Comparison of ENCODE assay signal across 8 cellular contexts in genomic region chr21:44874240-44874496, GRCh38. TPM values are rescaled to one million over a fixed set of nuclear protein-coding genes. Genes with fewer than 3 reads are reported as not detected.
DNase-seq lines count a peak whose midpoint lies in the region; FAIRE-seq and TF ChIP-seq lines count a peak whose summit lies in the region.

No MANE protein-coding gene starts in this region.

- peak overlapping the region; percentile 85 for H3K4me3 Mint-ChIP-seq in activated T-helper 2 cell treated with anti-CD3 and anti-CD28 coated beads, Interferon-gamma antibody, Interleukin-2, Interleukin-4, amounts not matched to agents 10 μg/mL and 5 μg/mL and 100 μg/mL, durations not matched to agents 14 hours and 24 hours and 36 hours (ENCODE audit: low read depth)

- H3K4me1 ChIP-seq in HEK293 (ENCODE audit: control insufficient read depth, insufficient read depth, low read length), result peaks cover 28% of the 10 kb centered on the region
- H3K4me1 ChIP-seq in kidney (ENCODE audit: control insufficient read depth in 1 of 2, insufficient read depth in 1 of 2, low read depth in 1 of 2, low read length in 2 of 2), result peaks cover 32% of the 10 kb centered on the region in 2 donors
- peaks cover 64% of the 10 kb centered on the region for H3K4me1 ChIP-seq in suprapubic skin

- no peaks in the 10 kb centered on the region; a peak in 1 of 3 replicates for H3K36me3 ChIP-seq in HEK293 (ENCODE audit: control insufficient read depth in 2 of 2, insufficient read depth in 1 of 2, low read length in 2 of 2)
- H3K36me3 ChIP-seq in kidney (ENCODE audit: control insufficient read depth in 1 of 2, insufficient read depth in 2 of 2, low read length in 2 of 2), result no peaks in the 10 kb centered on the region
- no peaks in the 10 kb centered on the region for H3K36me3 ChIP-seq in suprapubic skin

- POLR2A ChIA-PET in AG04449 (lab: Yijun Ruan, JAX), result interaction anchor here (0.7 to 2.0 kb wide), 8 partner anchors 14 to 81 kb away, joined by 3 to 9 read pairs (median 3); partner anchors contain the start of genes SUMO3 and UBE2G2
- POLR2A ChIA-PET in HEK293 (lab: Yijun Ruan, JAX), result interaction anchor here (0.5 to 2.2 kb wide), 26 partner anchors 9 to 535 kb away, joined by 3 to 22 read pairs (median 4); partner anchors contain the start of genes POFUT2, SLX9, SUMO3 and UBE2G2

- DNase-seq in AG04449 (ENCODE audit: low read depth, low spot score), result no peak
- no peak for DNase-seq in activated T-helper 2 cell treated with anti-CD3 and anti-CD28 coated beads, Interferon-gamma antibody, Interleukin-2, Interleukin-4, amounts not matched to agents 10 μg/mL and 5 μg/mL and 100 μg/mL, durations not matched to agents 14 hours and 24 hours and 36 hours (ENCODE audit: low spot score)
- DNase-seq in kidney, result no peak
- no peak for DNase-seq in suprapubic skin (ENCODE audit: low spot score in 2 of 2)
- no peak for DNase-seq in SKM-1 treated with dmso at 0.1 percent for 144 hours (lab: John Stamatoyannopoulos, UW; ENCODE audit: unreplicated experiment)
- no peak for DNase-seq in cerebellum (ENCODE audit: low spot score)
- no peak for DNase-seq in cerebellar nuclear complex (lab: John Stamatoyannopoulos, UW)

- intact Hi-C loops in activated T-helper 2 cell treated with anti-CD3 and anti-CD28 coated beads, Interferon-gamma antibody, Interleukin-2, Interleukin-4, amounts not matched to agents 10 μg/mL and 5 μg/mL and 100 μg/mL, durations not matched to agents 14 hours and 24 hours and 36 hours (cut with micrococcal nuclease), result loop anchor here (1.0 to 5.0 kb wide), 4 partner anchors 53 to 203 kb away; partner anchors contain the start of gene UBE2G2
- intact Hi-C loops in kidney (cut with DNase I), result no loop called here

- CTCF ChIA-PET in AG04449 (lab: Yijun Ruan, JAX), result interaction anchor here (1.0 to 3.3 kb wide), 4 partner anchors 53 to 81 kb away, joined by 3 to 12 read pairs (median 5); no protein-coding TSS in a partner anchor
- CTCF ChIA-PET in HEK293 (lab: Yijun Ruan, JAX), result interaction anchor here (0.5 to 1.0 kb wide), 4 partner anchors 19 to 393 kb away, joined by 3 to 4 read pairs (median 3); no protein-coding TSS in a partner anchor

- FAIRE-seq in kidney (lab: Jason Lieb, UNC), result no peak

- no peak for TF ChIP-seq POLR2A in suprapubic skin (IDR thresholded peaks at IDR 0.05)

- H3K27me3 ChIP-seq in suprapubic skin, result no peaks in the 10 kb centered on the region

- peaks cover 2% of the 10 kb centered on the region for H3K36me3 Mint-ChIP-seq in activated T-helper 2 cell treated with anti-CD3 and anti-CD28 coated beads, Interferon-gamma antibody, Interleukin-2, Interleukin-4, amounts not matched to agents 10 μg/mL and 5 μg/mL and 100 μg/mL, durations not matched to agents 14 hours and 24 hours and 36 hours (ENCODE audit: low read depth)

- no peak for TF ChIP-seq CTCF in AG04449 (IDR thresholded peaks at IDR 0.05; ENCODE audit: insufficient read depth, low read length, missing control alignments)
- TF ChIP-seq CTCF in HEK293 (tag by site-specific recombination; IDR thresholded peaks at IDR 0.05), result no peak
- no peak for TF ChIP-seq CTCF in kidney (IDR thresholded peaks at IDR 0.05; ENCODE audit: borderline replicate concordance, extremely low read depth, insufficient read depth)
- TF ChIP-seq CTCF in suprapubic skin (IDR thresholded peaks at IDR 0.05), result no peak

- TF ChIP-seq EP300 in suprapubic skin (IDR thresholded peaks at IDR 0.05), result no peak

- H3K27ac ChIP-seq in HEK293 (ENCODE audit: extremely low read depth, low read depth, low read length) (peak overlapping the region; percentile 35; the same call in 1 of the 2 replicates), kidney (ENCODE audit: low read depth in 2 of 2, low read length in 2 of 2) (peak overlapping the region; percentile 94 to 95), suprapubic skin (peak overlapping the region; percentile 92)

- H3K4me3 ChIP-seq in AG04449 (ENCODE audit: low read depth, low read length) (peak overlapping the region; percentile 65), HEK293 (ENCODE audit: low read depth, low read length) (peak overlapping the region; percentile 79), kidney (ENCODE audit: low read length in 2 of 2) (peak overlapping the region; percentile 47 to 70), suprapubic skin (peak overlapping the region; percentile 87)

- peak overlapping the region; percentile 35 to 83 for H3K9ac ChIP-seq in kidney (ENCODE audit: low read length in 2 of 2)

- H3K4me1 Mint-ChIP-seq in activated T-helper 2 cell treated with anti-CD3 and anti-CD28 coated beads, Interferon-gamma antibody, Interleukin-2, Interleukin-4, amounts not matched to agents 10 μg/mL and 5 μg/mL and 100 μg/mL, durations not matched to agents 14 hours and 24 hours and 36 hours (ENCODE audit: low read depth), result peaks cover 43% of the 10 kb centered on the region

- peak overlapping the region; percentile 89 for H3K27ac Mint-ChIP-seq in activated T-helper 2 cell treated with anti-CD3 and anti-CD28 coated beads, Interferon-gamma antibody, Interleukin-2, Interleukin-4, amounts not matched to agents 10 μg/mL and 5 μg/mL and 100 μg/mL, durations not matched to agents 14 hours and 24 hours and 36 hours

- WGBS in suprapubic skin, result 1% methylated on average over 11 of the region's 20 CpGs

- H3K9me3 Mint-ChIP-seq in activated T-helper 2 cell treated with anti-CD3 and anti-CD28 coated beads, Interferon-gamma antibody, Interleukin-2, Interleukin-4, amounts not matched to agents 10 μg/mL and 5 μg/mL and 100 μg/mL, durations not matched to agents 14 hours and 24 hours and 36 hours, result no peaks in the 10 kb centered on the region

- no peaks in the 10 kb centered on the region for H3K27me3 Mint-ChIP-seq in activated T-helper 2 cell treated with anti-CD3 and anti-CD28 coated beads, Interferon-gamma antibody, Interleukin-2, Interleukin-4, amounts not matched to agents 10 μg/mL and 5 μg/mL and 100 μg/mL, durations not matched to agents 14 hours and 24 hours and 36 hours (ENCODE audit: low read depth)

- H3K9me3 ChIP-seq in HEK293 (ENCODE audit: control insufficient read depth, insufficient read depth, low read depth, low read length) (no peaks in the 10 kb centered on the region), kidney (ENCODE audit: control insufficient read depth in 1 of 2, low read length in 2 of 2) (no peaks in the 10 kb centered on the region), suprapubic skin (no peaks in the 10 kb centered on the region)

TF ChIP-seq in HEK293, 187 proteins besides CTCF, POLR2A, EP300 and RAD21:
- TF ChIP-seq RBAK (tag by site-specific recombination; IDR thresholded peaks at IDR 0.05) (no peak), ZNF394 (tag by site-specific recombination; IDR thresholded peaks at IDR 0.05; ENCODE audit: borderline replicate concordance) (peak; percentile 68), ZFP69B (tag by site-specific recombination; IDR thresholded peaks at IDR 0.05) (0 out of 2 replicates have a peak, but pooled peaks have one; percentile 11), ZNF157 (tag by site-specific recombination; IDR thresholded peaks at IDR 0.05) (0 out of 2 replicates have a peak, but pooled peaks have one; percentile 8), MYNN (tag by site-specific recombination; IDR thresholded peaks at IDR 0.05; ENCODE audit: borderline replicate concordance) (no peak), ZNF324 (tag by site-specific recombination; IDR thresholded peaks at IDR 0.05) (0 out of 2 replicates have a peak, but pooled peaks have one; percentile 57), ZXDB (tag by site-specific recombination; IDR thresholded peaks at IDR 0.05) (0 out of 2 replicates have a peak, but pooled peaks have one; percentile 0), KLF10 (tag by site-specific recombination; IDR thresholded peaks at IDR 0.05) (0 out of 2 replicates have a peak, but pooled peaks have one; percentile 9), MZF1 (tag by site-specific recombination; IDR thresholded peaks at IDR 0.05; ENCODE audit: borderline replicate concordance) (0 out of 2 replicates have a peak, but pooled peaks have one; percentile 58), GLIS2 (tag by site-specific recombination; IDR thresholded peaks at IDR 0.05) (no peak)

RNA-seq across cellular contexts. Expression of gene PTTG1IP, which starts 0.7 kb away (rescaled TPM):
- total RNA-seq in activated T-helper 2 cell treated with anti-CD3 and anti-CD28 coated beads, Interferon-gamma antibody, Interleukin-2, Interleukin-4, amounts not matched to agents 10 μg/mL and 5 μg/mL and 100 μg/mL, durations not matched to agents 14 hours and 24 hours and 36 hours, result 48.1 and 48.3 TPM in 2 replicates
- total RNA-seq in kidney (378 TPM), suprapubic skin (100 to 1,000 TPM; 114 to 172 (median 143) TPM), cerebellum (93.7 TPM)
- polyA plus RNA-seq in kidney (ENCODE audit: insufficient read depth, low read depth, low replicate concordance), result 187 TPM

RNA-seq across cellular contexts. Expression of gene ITGB2, which starts 46.5 kb away (rescaled TPM):
- 210 and 212 TPM in 2 replicates for total RNA-seq in activated T-helper 2 cell treated with anti-CD3 and anti-CD28 coated beads, Interferon-gamma antibody, Interleukin-2, Interleukin-4, amounts not matched to agents 10 μg/mL and 5 μg/mL and 100 μg/mL, durations not matched to agents 14 hours and 24 hours and 36 hours
- total RNA-seq in kidney (111 TPM), suprapubic skin (10 to 100 TPM; 11.2 to 18.8 (median 15.3) TPM), cerebellum (6.8 TPM)
- 9.5 TPM for polyA plus RNA-seq in kidney (ENCODE audit: insufficient read depth, low read depth, low replicate concordance)

RNA-seq across cellular contexts. Expression of gene SUMO3, which starts 56.3 kb away (rescaled TPM):
- 86.1 and 87.0 TPM in 2 replicates for total RNA-seq in activated T-helper 2 cell treated with anti-CD3 and anti-CD28 coated beads, Interferon-gamma antibody, Interleukin-2, Interleukin-4, amounts not matched to agents 10 μg/mL and 5 μg/mL and 100 μg/mL, durations not matched to agents 14 hours and 24 hours and 36 hours
- total RNA-seq in kidney, result 88.6 TPM
- polyA plus RNA-seq in kidney (ENCODE audit: insufficient read depth, low read depth, low replicate concordance), result 89.9 TPM
- 10 to 100 TPM; 30.5 to 38.3 (median 35.9) TPM for total RNA-seq in suprapubic skin
- 43.8 TPM for total RNA-seq in cerebellum

Comparison
In these comparisons a context has a peak if more than half of its experiments do, and no peak if none do; other contexts are left out.
1. H3K27ac ChIP-seq: peak in every context shown above with its lines; median percentile 94 in kidney; 92 in suprapubic skin; 35 in HEK293.